ENCODE assay signal across 1 cellular context in genomic region chr6:27517928-27518787, GRCh38.
TF ChIP-seq lines count a peak whose summit lies in the region.

No MANE protein-coding gene starts in this region.

TF ChIP-seq in GM12878, 131 proteins besides CTCF, POLR2A, EP300 and RAD21 (continued from another document):
- TF ChIP-seq WRNIP1 (IDR thresholded peaks at IDR 0.05; ENCODE audit: borderline replicate concordance, low read depth, low read length) (no peak), FOXM1 (IDR thresholded peaks at IDR 0.05; ENCODE audit: low read depth, low read length) (0 out of 2 replicates have a peak, but pooled peaks have one; percentile 4), NFIC (IDR thresholded peaks at IDR 0.05; ENCODE audit: low read depth, low read length) (no peak), HDGF (IDR thresholded peaks at IDR 0.05) (no peak), YY1 (IDR thresholded peaks at IDR 0.05; ENCODE audit: low read depth, low read length) (peak; percentile 86), STAT3 (IDR thresholded peaks at IDR 0.05; ENCODE audit: low read depth, low read length) (no peak), ZBTB4 (CRISPR knock-in tag; IDR thresholded peaks at IDR 0.05) (no peak), ATF2 (IDR thresholded peaks at IDR 0.05; ENCODE audit: low read length) (0 out of 2 replicates have a peak, but pooled peaks have one; percentile 41), HCFC1 (IDR thresholded peaks at IDR 0.05; ENCODE audit: low read length) (no peak), BRCA1 (IDR thresholded peaks at IDR 0.05; ENCODE audit: low read depth, low read length) (no peak), RUNX3 (IDR thresholded peaks at IDR 0.05; ENCODE audit: low read length) (no peak), RCOR1 (conservative IDR thresholded peaks at IDR 0.05; ENCODE audit: low read depth, low read length) (no peak), JUND (IDR thresholded peaks at IDR 0.05; ENCODE audit: low read depth, low read length) (no peak), SRF (IDR thresholded peaks at IDR 0.05; ENCODE audit: low read depth in 2 of 2, low read length in 2 of 2) (no peak), NKRF (conservative IDR thresholded peaks at IDR 0.05) (no peak), NRF1 (conservative IDR thresholded peaks at IDR 0.05; ENCODE audit: low read depth, low read length) (no peak), KLF5 (IDR thresholded peaks at IDR 0.05; ENCODE audit: partially characterized antibody) (no peak), MYB (IDR thresholded peaks at IDR 0.05; ENCODE audit: borderline replicate concordance, low read depth, low read length) (no peak), CEBPB (IDR thresholded peaks at IDR 0.05; ENCODE audit: borderline replicate concordance in 1 of 2, low read depth in 2 of 2, low read length in 2 of 2) (no peak), NR2C2 (IDR thresholded peaks at IDR 0.05; ENCODE audit: borderline replicate concordance, control insufficient read depth, insufficient read length, low read depth) (no peak)
- TF ChIP-seq, protein P1, sequence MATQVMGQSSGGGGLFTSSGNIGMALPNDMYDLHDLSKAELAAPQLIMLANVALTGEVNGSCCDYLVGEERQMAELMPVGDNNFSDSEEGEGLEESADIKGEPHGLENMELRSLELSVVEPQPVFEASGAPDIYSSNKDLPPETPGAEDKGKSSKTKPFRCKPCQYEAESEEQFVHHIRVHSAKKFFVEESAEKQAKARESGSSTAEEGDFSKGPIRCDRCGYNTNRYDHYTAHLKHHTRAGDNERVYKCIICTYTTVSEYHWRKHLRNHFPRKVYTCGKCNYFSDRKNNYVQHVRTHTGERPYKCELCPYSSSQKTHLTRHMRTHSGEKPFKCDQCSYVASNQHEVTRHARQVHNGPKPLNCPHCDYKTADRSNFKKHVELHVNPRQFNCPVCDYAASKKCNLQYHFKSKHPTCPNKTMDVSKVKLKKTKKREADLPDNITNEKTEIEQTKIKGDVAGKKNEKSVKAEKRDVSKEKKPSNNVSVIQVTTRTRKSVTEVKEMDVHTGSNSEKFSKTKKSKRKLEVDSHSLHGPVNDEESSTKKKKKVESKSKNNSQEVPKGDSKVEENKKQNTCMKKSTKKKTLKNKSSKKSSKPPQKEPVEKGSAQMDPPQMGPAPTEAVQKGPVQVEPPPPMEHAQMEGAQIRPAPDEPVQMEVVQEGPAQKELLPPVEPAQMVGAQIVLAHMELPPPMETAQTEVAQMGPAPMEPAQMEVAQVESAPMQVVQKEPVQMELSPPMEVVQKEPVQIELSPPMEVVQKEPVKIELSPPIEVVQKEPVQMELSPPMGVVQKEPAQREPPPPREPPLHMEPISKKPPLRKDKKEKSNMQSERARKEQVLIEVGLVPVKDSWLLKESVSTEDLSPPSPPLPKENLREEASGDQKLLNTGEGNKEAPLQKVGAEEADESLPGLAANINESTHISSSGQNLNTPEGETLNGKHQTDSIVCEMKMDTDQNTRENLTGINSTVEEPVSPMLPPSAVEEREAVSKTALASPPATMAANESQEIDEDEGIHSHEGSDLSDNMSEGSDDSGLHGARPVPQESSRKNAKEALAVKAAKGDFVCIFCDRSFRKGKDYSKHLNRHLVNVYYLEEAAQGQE (IDR thresholded peaks at IDR 0.05; ENCODE audit: low read depth, low read length): no peak
